In genomic region chr11:75194147-75194546, GRCh38 we compare ENCODE assay signal across 19 cellular contexts. TPM values are rescaled to one million over a fixed set of nuclear protein-coding genes. Genes with fewer than 3 reads are reported as not detected.
DNase-seq lines count a peak whose midpoint lies in the region; ATAC-seq and TF ChIP-seq lines count a peak whose summit lies in the region.
"Had no signal": no experiment of that assay in that cellular context is flagged by ENCODE, and none has a peak within 500 bp of the region (broad histone marks: within the 10 kb centered on the region; RNA-seq: fewer than 3 reads in every experiment).

No MANE protein-coding gene starts in this region.

- no peak for ATAC-seq in lower lobe of right lung
- ATAC-seq: GM23338, HCT116, K562 had no signal

- H3K4me3 Mint-ChIP-seq in dendritic cell treated with granulocyte-macrophage colony-stimulating factor and Interleukin-4, amounts not matched to agents 40 ng/mL and 50 ng/mL, for 4 days, result no peak overlapping the region
- H3K4me3 Mint-ChIP-seq: CD8-positive, alpha-beta memory T cell; GM23338 had no signal

- H3K4me1 ChIP-seq in lower lobe of right lung (peaks cover 59% of the 10 kb centered on the region), colonic mucosa (no peaks in the 10 kb centered on the region)

- intact Hi-C loops in dendritic cell treated with granulocyte-macrophage colony-stimulating factor and Interleukin-4, amounts not matched to agents 40 ng/mL and 50 ng/mL, for 4 days (cut with micrococcal nuclease), result no loop called here
- intact Hi-C loops in cardiac septum (cut with DNase I) (no loop called here), lower lobe of right lung (cut with DNase I) (no loop called here), colonic mucosa (cut with DNase I) (no loop called here)

- H3K27ac Mint-ChIP-seq in dendritic cell treated with granulocyte-macrophage colony-stimulating factor and Interleukin-4, amounts not matched to agents 40 ng/mL and 50 ng/mL, for 4 days, result peak overlapping the region; percentile 63
- H3K27ac Mint-ChIP-seq: CD8-positive, alpha-beta memory T cell; GM23338 had no signal

- no peak overlapping the region for H3K9ac ChIP-seq in colonic mucosa (ENCODE audit: low read depth in 2 of 2, low read length in 2 of 2)

- peaks cover 22% of the 10 kb centered on the region for H3K36me3 ChIP-seq in lower lobe of right lung
- no peaks in the 10 kb centered on the region for H3K36me3 ChIP-seq in colonic mucosa

- H3K9me3 Mint-ChIP-seq in dendritic cell treated with granulocyte-macrophage colony-stimulating factor and Interleukin-4, amounts not matched to agents 40 ng/mL and 50 ng/mL, for 4 days, result no peaks in the 10 kb centered on the region
- H3K9me3 Mint-ChIP-seq: CD8-positive, alpha-beta memory T cell; GM23338 had no signal

- H3K27me3 Mint-ChIP-seq in dendritic cell treated with granulocyte-macrophage colony-stimulating factor and Interleukin-4, amounts not matched to agents 40 ng/mL and 50 ng/mL, for 4 days, result peaks cover 20% of the 10 kb centered on the region

- H3K27me3 ChIP-seq in lower lobe of right lung (ENCODE audit: low read depth), result no peaks in the 10 kb centered on the region
- no peaks in the 10 kb centered on the region for H3K27me3 ChIP-seq in colonic mucosa

- peaks cover 91% of the 10 kb centered on the region for H3K4me1 Mint-ChIP-seq in dendritic cell treated with granulocyte-macrophage colony-stimulating factor and Interleukin-4, amounts not matched to agents 40 ng/mL and 50 ng/mL, for 4 days (ENCODE audit: low read depth)
- H3K4me1 Mint-ChIP-seq: CD8-positive, alpha-beta memory T cell had no signal

- H3K4me3 ChIP-seq in lower lobe of right lung (no peak overlapping the region), colonic mucosa (no peak overlapping the region)
- H3K4me3 ChIP-seq: GM23338, K562 had no signal

- peak overlapping the region; percentile 34 for H3K27ac ChIP-seq in lower lobe of right lung
- H3K27ac ChIP-seq in substantia nigra (ENCODE audit: low read depth, low read length, poor library complexity, severe bottlenecking), result peak overlapping the region; percentile 31
- H3K27ac ChIP-seq in colonic mucosa, result no peak overlapping the region

- peak; percentile 60 for DNase-seq in cardiac septum (ENCODE audit: low spot score)
- DNase-seq in lower lobe of right lung, result no peak
- no peak for DNase-seq in substantia nigra (lab: John Stamatoyannopoulos, UW)
- no peak for DNase-seq in anterior cingulate cortex (lab: John Stamatoyannopoulos, UW)
- no peak for DNase-seq in colonic mucosa
- DNase-seq in activated T-cell treated with anti-CD3 and anti-CD28 coated beads, Interleukin-2, amount 50 U/mL, for 1 hour, result no peak
- DNase-seq: C1 segment of cervical spinal cord; CD8-positive, alpha-beta memory T cell; DMS79; NCI-H1105 treated with DMSO at 0.1 percent for 48 hours; NCI-H1694 treated with DMSO at 0.1 percent for 48 hours; NCI-H524; NCI-H82; OCI-M1; SHP77 treated with DMSO at 0.1 percent for 48 hours had no signal

- H3K9me3 ChIP-seq in lower lobe of right lung (no peaks in the 10 kb centered on the region), colonic mucosa (no peaks in the 10 kb centered on the region)

- TF ChIP-seq CTCF in lower lobe of right lung (IDR thresholded peaks at IDR 0.05), result no peak
- no peak for TF ChIP-seq CTCF in colonic mucosa (IDR thresholded peaks at IDR 0.05)

- H3K36me3 Mint-ChIP-seq in dendritic cell treated with granulocyte-macrophage colony-stimulating factor and Interleukin-4, amounts not matched to agents 40 ng/mL and 50 ng/mL, for 4 days (ENCODE audit: low read depth), result peaks cover 100% of the 10 kb centered on the region
- H3K36me3 Mint-ChIP-seq: CD8-positive, alpha-beta memory T cell had no signal

RNA-seq across cellular contexts. Expression of gene SLCO2B1, which starts 43.2 kb away (rescaled TPM):
- total RNA-seq in cardiac septum, result 14.3 TPM
- 332 TPM for total RNA-seq in lower lobe of right lung
- 10 to 100 TPM; 37.6 to 50.3 TPM for total RNA-seq in colonic mucosa
- total RNA-seq: GM23338 had no signal

RNA-seq across cellular contexts. Expression of gene TPBGL, which starts 46.4 kb away (rescaled TPM):
- total RNA-seq in cardiac septum, result 0.08 TPM
- total RNA-seq in lower lobe of right lung, result 0.47 TPM
- under 1 TPM; 0.11 to 0.15 TPM for total RNA-seq in colonic mucosa
